Comparison of ENCODE assay signal across 22 cellular contexts in the genomic region with DNA sequence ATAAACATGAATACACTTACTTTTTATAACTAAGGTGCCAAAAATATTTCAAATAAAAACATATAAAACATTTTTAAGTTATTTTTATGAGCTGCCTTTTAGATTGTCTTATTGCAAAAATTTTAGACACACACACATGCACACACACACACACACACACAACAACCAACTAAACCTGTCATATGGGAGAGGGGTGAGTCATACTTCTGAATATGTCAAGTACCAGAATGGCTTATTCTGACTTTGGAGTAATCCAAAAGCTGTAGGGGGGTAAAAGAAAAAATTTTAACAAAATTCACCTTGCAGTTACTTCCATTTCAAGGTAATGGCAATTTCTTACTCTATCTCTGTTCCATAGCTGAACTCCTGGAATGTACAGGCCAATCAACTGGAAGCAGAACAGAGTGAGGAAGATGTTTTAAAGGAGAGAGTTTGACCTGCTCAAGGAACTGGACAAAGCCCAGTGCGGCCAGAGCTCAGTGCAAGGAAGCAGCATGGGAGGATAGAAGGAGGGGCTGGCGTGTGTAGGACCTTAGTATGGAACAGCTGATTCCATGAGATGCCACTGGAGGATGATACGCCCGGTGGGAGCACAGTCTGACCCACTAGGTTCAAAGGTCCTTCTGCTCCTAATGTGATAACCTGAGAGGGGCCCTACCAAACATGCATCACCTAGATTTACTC.
DNase-seq lines count a peak whose midpoint lies in the region; ATAC-seq, FAIRE-seq and TF ChIP-seq lines count a peak whose summit lies in the region.
"Had no signal": no experiment of that assay in that cellular context is flagged by ENCODE, and none has a peak within 500 bp of the region (broad histone marks: within the 10 kb centered on the region; RNA-seq: fewer than 3 reads in every experiment).

No MANE protein-coding gene starts in this region.

- H2AFZ ChIP-seq in GM23338, result no peak overlapping the region
- H2AFZ ChIP-seq: neural progenitor cell had no signal

- no peak for TF ChIP-seq EP300 in A549 (IDR thresholded peaks at IDR 0.05)

- no peaks in the 10 kb centered on the region for H3K9me3 ChIP-seq in A549
- H3K9me3 ChIP-seq: Caco-2, vagina had no signal

- no peaks in the 10 kb centered on the region for H3K27me3 ChIP-seq in GM23338 (ENCODE audit: insufficient read depth)
- H3K27me3 ChIP-seq: neural progenitor cell, vagina had no signal

- DNase-seq in A549 (ENCODE audit: low read depth in 1 of 2, low spot score in 1 of 2) (no peak), HCEC 1CT (peak; percentile 60), astrocyte of the spinal cord (ENCODE audit: low read depth, low spot score) (peak; percentile 22), foreskin fibroblast (peak; percentile 16 to 39), globus pallidus (ENCODE audit: low spot score) (no peak), NCI-H187 treated with DMSO at 0.1 percent for 48 hours (lab: John Stamatoyannopoulos, UW) (no peak), GM23338 (ENCODE audit: low spot score) (no peak)
- DNase-seq: activated CD4-positive, alpha-beta T cell treated with anti-CD3 and anti-CD28 coated beads, Interleukin-2, amount 50 U/mL, for 4 hours; activated naive CD8-positive, alpha-beta T cell treated with anti-CD3 and anti-CD28 coated beads for 36 hours; activated T-cell treated with anti-CD3 and anti-CD28 coated beads, Interleukin-2, amount 50 U/mL, for 48 hours; Caco-2; GF-D8; H9; NCI-H2081 treated with DMSO at 0.1 percent for 48 hours; NCI-H82; stimulated activated CD4-positive, alpha-beta T cell treated with anti-CD3 and anti-CD28 coated beads, Interleukin-15, amount 100 ng/mL, for 24 hours; SW 1271 had no signal

- H3K4me2 ChIP-seq in A549 (no peak overlapping the region), GM23338 (no peak overlapping the region)
- H3K4me2 ChIP-seq: neural progenitor cell had no signal

- WGBS in A549 (ENCODE audit: missing lambda C conversion rate), result 33% methylated on average over 4 of the region's 4 CpGs

- ATAC-seq in A549 (no peak), HG03469 (IDR thresholded peaks at IDR 0.05; ENCODE audit: unreplicated experiment) (no peak), GM23338 (no peak)

- H3K36me3 ChIP-seq in GM23338 (ENCODE audit: insufficient read depth), result no peaks in the 10 kb centered on the region
- H3K36me3 ChIP-seq: neural progenitor cell, vagina had no signal

- H3K27me3 Mint-ChIP-seq in GM23338 (ENCODE audit: insufficient read depth, low read depth, poor library complexity), result no peaks in the 10 kb centered on the region

- H3K4me3 Mint-ChIP-seq in GM23338, result no peak overlapping the region
- H3K4me3 Mint-ChIP-seq: activated naive CD8-positive, alpha-beta T cell treated with anti-CD3 and anti-CD28 coated beads for 36 hours; H9; neural progenitor cell had no signal

- H3K4me3 ChIP-seq in A549, result no peak overlapping the region
- H3K4me3 ChIP-seq in astrocyte of the spinal cord (ENCODE audit: low read depth, low read length), result no peak overlapping the region
- H3K4me3 ChIP-seq in foreskin fibroblast (ENCODE audit: low read depth in 1 of 2, low read length in 2 of 2), result no peak overlapping the region
- no peak overlapping the region for H3K4me3 ChIP-seq in GM23338
- H3K4me3 ChIP-seq: neural progenitor cell, vagina had no signal

- H3K79me2 ChIP-seq in GM23338 (replicated peaks; ENCODE audit: insufficient read depth), result no peaks in the 10 kb centered on the region

- H3K9me2 ChIP-seq in GM23338 (ENCODE audit: insufficient read depth), result 0 out of 2 replicates have a peak, but pooled peaks cover 3% of the 10 kb centered on the region

- H3K4me1 Mint-ChIP-seq in GM23338, result 0 out of 3 replicates have a peak, but pooled peaks cover 2% of the 10 kb centered on the region
- H3K4me1 Mint-ChIP-seq: activated naive CD8-positive, alpha-beta T cell treated with anti-CD3 and anti-CD28 coated beads for 36 hours; neural progenitor cell had no signal

- in situ Hi-C loops in astrocyte of the spinal cord (cut with HindIII; ENCODE audit: low sequenced_read_pairs), result no loop called here

- H4K20me1 ChIP-seq in GM23338 (replicated peaks; ENCODE audit: insufficient read depth), result no peaks in the 10 kb centered on the region

- CTCF ChIA-PET in A549 (lab: Yijun Ruan, JAX), result no interaction called here

- POLR2A ChIA-PET in A549 (lab: Yijun Ruan, JAX), result no interaction called here

- H3K36me3 Mint-ChIP-seq in GM23338 (ENCODE audit: low read depth), result no peaks in the 10 kb centered on the region
- H3K36me3 Mint-ChIP-seq: activated naive CD8-positive, alpha-beta T cell treated with anti-CD3 and anti-CD28 coated beads for 36 hours; neural progenitor cell had no signal

- no peaks in the 10 kb centered on the region for H3K9me3 Mint-ChIP-seq in GM23338
- H3K9me3 Mint-ChIP-seq: activated naive CD8-positive, alpha-beta T cell treated with anti-CD3 and anti-CD28 coated beads for 36 hours; H9; neural progenitor cell had no signal

- H3F3A ChIP-seq in GM23338 (replicated peaks; ENCODE audit: low read depth), result no peaks in the 10 kb centered on the region

- no peak for FAIRE-seq in A549 (lab: Jason Lieb, UNC)
- FAIRE-seq: islet of Langerhans, RCC 7860 had no signal

- TF ChIP-seq CTCF in A549 (IDR thresholded peaks at IDR 0.05) (no peak), astrocyte of the spinal cord (IDR thresholded peaks at IDR 0.05; ENCODE audit: low read depth, low read length) (no peak), foreskin fibroblast (IDR thresholded peaks at IDR 0.05; ENCODE audit: low read depth, low read length) (no peak), GM23338 (conservative IDR thresholded peaks at IDR 0.05; ENCODE audit: low read depth in 2 of 2) (no peak)

- TF ChIP-seq POLR2A in A549 (IDR thresholded peaks at IDR 0.05; ENCODE audit: low read length), result no peak

- H3K4me1 ChIP-seq in A549 (0 out of 3 replicates have a peak, but pooled peaks cover 7% of the 10 kb centered on the region), GM23338 (ENCODE audit: insufficient read depth) (peaks cover 3% of the 10 kb centered on the region)
- H3K4me1 ChIP-seq: Caco-2, neural progenitor cell, vagina had no signal

- H3K27ac Mint-ChIP-seq in GM23338, result no peak overlapping the region
- H3K27ac Mint-ChIP-seq: activated naive CD8-positive, alpha-beta T cell treated with anti-CD3 and anti-CD28 coated beads for 36 hours; H9; neural progenitor cell had no signal

- TF ChIP-seq RAD21 in A549 (conservative IDR thresholded peaks at IDR 0.05 in 1 of 2, IDR thresholded peaks at IDR 0.05 in 1 of 2), result no peak

- H3K27ac ChIP-seq in A549 (no peak overlapping the region), GM23338 (ENCODE audit: low read depth) (no peak overlapping the region)
- H3K27ac ChIP-seq: neural progenitor cell, vagina had no signal

TF ChIP-seq in A549, 52 proteins besides CTCF, POLR2A, EP300 and RAD21 (continues in another document):
- TF ChIP-seq JUNB (IDR thresholded peaks at IDR 0.05), result no peak
- TF ChIP-seq, protein P1, sequence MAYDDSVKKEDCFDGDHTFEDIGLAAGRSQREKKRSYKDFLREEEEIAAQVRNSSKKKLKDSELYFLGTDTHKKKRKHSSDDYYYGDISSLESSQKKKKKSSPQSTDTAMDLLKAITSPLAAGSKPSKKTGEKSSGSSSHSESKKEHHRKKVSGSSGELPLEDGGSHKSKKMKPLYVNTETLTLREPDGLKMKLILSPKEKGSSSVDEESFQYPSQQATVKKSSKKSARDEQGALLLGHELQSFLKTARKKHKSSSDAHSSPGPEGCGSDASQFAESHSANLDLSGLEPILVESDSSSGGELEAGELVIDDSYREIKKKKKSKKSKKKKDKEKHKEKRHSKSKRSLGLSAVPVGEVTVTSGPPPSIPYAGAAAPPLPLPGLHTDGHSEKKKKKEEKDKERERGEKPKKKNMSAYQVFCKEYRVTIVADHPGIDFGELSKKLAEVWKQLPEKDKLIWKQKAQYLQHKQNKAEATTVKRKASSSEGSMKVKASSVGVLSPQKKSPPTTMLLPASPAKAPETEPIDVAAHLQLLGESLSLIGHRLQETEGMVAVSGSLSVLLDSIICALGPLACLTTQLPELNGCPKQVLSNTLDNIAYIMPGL (CRISPR knock-in tag; IDR thresholded peaks at IDR 0.05; ENCODE audit: borderline replicate concordance), result no peak
- TF ChIP-seq, protein P2, sequence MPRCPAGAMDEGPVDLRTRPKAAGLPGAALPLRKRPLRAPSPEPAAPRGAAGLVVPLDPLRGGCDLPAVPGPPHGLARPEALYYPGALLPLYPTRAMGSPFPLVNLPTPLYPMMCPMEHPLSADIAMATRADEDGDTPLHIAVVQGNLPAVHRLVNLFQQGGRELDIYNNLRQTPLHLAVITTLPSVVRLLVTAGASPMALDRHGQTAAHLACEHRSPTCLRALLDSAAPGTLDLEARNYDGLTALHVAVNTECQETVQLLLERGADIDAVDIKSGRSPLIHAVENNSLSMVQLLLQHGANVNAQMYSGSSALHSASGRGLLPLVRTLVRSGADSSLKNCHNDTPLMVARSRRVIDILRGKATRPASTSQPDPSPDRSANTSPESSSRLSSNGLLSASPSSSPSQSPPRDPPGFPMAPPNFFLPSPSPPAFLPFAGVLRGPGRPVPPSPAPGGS (IDR thresholded peaks at IDR 0.05), result no peak

Comparison
In these comparisons a context has a peak if more than half of its experiments do, and no peak if none do; other contexts are left out.
1. DNase-seq: peak in HCEC 1CT (single experiment), astrocyte of the spinal cord (single experiment) and foreskin fibroblast (2 of 2); none in A549 (0 of 2), globus pallidus (single experiment), NCI-H187 treated with DMSO at 0.1 percent for 48 hours (single experiment) and GM23338 (single experiment).